ENCODE assay signal across 1 cellular context in the genomic region with DNA sequence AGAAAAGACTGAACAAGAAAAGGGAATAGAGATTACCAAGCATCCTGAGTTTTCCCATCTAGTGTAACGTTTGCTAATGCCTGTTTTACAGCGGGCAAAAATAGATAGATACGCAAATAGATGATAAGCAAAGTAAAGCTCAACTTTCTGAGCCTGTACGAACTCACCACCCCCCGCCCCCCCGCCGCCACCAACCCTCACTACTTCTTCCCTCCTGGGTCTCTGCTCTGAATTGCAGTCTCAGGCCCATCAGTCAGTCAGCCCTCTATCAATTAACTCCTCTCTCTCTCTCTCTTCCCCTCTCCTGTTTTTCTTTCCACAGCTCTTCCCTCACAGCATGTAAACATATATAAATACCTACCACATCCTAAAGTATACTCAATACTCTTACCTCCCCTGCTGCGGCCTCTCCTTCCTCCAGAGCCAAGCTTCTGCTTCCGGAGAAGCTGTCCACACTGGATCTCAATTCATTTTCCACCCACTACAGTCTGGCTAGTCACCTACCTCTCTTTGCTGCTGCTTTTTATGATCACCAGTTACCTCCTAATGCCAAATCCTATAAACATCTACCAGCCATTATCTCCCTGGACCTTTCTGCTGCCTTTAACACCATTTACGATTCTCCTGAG.
A peak's percentile ranks its signal among the peaks of the same experiment; 100 is the strongest.
TF ChIP-seq lines count a peak whose summit lies in the region.

No MANE protein-coding gene starts in this region.

TF ChIP-seq in K562, 482 proteins besides CTCF, POLR2A, EP300 and RAD21 (continued from another document and continues in another):
- TF ChIP-seq, protein P1, sequence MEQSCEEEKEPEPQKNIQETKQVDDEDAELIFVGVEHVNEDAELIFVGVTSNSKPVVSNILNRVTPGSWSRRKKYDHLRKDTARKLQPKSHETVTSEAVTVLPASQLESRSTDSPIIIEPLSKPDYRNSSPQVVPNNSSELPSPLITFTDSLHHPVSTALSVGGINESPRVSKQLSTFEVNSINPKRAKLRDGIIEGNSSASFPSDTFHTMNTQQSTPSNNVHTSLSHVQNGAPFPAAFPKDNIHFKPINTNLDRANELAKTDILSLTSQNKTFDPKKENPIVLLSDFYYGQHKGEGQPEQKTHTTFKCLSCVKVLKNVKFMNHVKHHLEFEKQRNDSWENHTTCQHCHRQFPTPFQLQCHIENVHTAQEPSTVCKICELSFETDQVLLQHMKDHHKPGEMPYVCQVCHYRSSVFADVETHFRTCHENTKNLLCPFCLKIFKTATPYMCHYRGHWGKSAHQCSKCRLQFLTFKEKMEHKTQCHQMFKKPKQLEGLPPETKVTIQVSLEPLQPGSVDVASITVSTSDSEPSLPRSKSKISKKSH (CRISPR knock-in tag; IDR thresholded peaks at IDR 0.05) = no peak
- TF ChIP-seq CXXC5 (CRISPR knock-in tag; IDR thresholded peaks at IDR 0.05) = 0 out of 2 replicates have a peak, but pooled peaks have one; percentile 10
- peak; percentile 58; the same call in 1 of the 2 replicates for TF ChIP-seq GATAD2B (IDR thresholded peaks at IDR 0.05; ENCODE audit: borderline replicate concordance)
- 0 out of 2 replicates have a peak, but pooled peaks have one; percentile 47 for TF ChIP-seq ETV1 (tag; conservative IDR thresholded peaks at IDR 0.05; ENCODE audit: low read depth)
- no peak for TF ChIP-seq LARP7 (IDR thresholded peaks at IDR 0.05)
- no peak for TF ChIP-seq SAFB (IDR thresholded peaks at IDR 0.05; ENCODE audit: borderline replicate concordance, low read depth, low read length)
- TF ChIP-seq, protein P2, sequence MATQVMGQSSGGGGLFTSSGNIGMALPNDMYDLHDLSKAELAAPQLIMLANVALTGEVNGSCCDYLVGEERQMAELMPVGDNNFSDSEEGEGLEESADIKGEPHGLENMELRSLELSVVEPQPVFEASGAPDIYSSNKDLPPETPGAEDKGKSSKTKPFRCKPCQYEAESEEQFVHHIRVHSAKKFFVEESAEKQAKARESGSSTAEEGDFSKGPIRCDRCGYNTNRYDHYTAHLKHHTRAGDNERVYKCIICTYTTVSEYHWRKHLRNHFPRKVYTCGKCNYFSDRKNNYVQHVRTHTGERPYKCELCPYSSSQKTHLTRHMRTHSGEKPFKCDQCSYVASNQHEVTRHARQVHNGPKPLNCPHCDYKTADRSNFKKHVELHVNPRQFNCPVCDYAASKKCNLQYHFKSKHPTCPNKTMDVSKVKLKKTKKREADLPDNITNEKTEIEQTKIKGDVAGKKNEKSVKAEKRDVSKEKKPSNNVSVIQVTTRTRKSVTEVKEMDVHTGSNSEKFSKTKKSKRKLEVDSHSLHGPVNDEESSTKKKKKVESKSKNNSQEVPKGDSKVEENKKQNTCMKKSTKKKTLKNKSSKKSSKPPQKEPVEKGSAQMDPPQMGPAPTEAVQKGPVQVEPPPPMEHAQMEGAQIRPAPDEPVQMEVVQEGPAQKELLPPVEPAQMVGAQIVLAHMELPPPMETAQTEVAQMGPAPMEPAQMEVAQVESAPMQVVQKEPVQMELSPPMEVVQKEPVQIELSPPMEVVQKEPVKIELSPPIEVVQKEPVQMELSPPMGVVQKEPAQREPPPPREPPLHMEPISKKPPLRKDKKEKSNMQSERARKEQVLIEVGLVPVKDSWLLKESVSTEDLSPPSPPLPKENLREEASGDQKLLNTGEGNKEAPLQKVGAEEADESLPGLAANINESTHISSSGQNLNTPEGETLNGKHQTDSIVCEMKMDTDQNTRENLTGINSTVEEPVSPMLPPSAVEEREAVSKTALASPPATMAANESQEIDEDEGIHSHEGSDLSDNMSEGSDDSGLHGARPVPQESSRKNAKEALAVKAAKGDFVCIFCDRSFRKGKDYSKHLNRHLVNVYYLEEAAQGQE (CRISPR knock-in tag; IDR thresholded peaks at IDR 0.05; ENCODE audit: low read depth) = 0 out of 2 replicates have a peak, but pooled peaks have one; percentile 38
- TF ChIP-seq DMBX1 (CRISPR knock-in tag; IDR thresholded peaks at IDR 0.05; ENCODE audit: borderline replicate concordance) = peak; percentile 50; the same call in 1 of the 2 replicates
- TF ChIP-seq, protein P3, sequence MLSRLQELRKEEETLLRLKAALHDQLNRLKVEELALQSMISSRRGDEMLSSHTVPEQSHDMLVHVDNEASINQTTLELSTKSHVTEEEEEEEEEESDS (CRISPR knock-in tag; IDR thresholded peaks at IDR 0.05) = no peak
- no peak for TF ChIP-seq PHB (CRISPR knock-in tag; IDR thresholded peaks at IDR 0.05)
- no peak for TF ChIP-seq FOXA3 (CRISPR knock-in tag; conservative IDR thresholded peaks at IDR 0.05 in 1 of 2, IDR thresholded peaks at IDR 0.05 in 1 of 2)
- TF ChIP-seq NBN (IDR thresholded peaks at IDR 0.05; ENCODE audit: low read depth) = peak; percentile 47; the same call in 1 of the 2 replicates
- TF ChIP-seq HMG20B (CRISPR knock-in tag; IDR thresholded peaks at IDR 0.05) = no peak
- no peak for TF ChIP-seq MAFK (IDR thresholded peaks at IDR 0.05; ENCODE audit: low read length)
- TF ChIP-seq HDAC1 (IDR thresholded peaks at IDR 0.05) = peak in 1 of 2 experiments; percentile 12; a peak in 1 of 4 replicates
- TF ChIP-seq TSC22D4 (tag; IDR thresholded peaks at IDR 0.05) = no peak
- TF ChIP-seq, protein P4, sequence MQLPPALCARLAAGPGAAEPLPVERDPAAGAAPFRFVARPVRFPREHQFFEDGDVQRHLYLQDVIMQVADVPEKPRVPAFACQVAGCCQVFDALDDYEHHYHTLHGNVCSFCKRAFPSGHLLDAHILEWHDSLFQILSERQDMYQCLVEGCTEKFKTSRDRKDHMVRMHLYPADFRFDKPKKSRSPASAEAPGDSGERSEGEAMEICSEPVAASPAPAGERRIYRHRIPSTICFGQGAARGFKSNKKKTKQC (CRISPR knock-in tag; IDR thresholded peaks at IDR 0.05) = no peak
- no peak for TF ChIP-seq ZNF239 (CRISPR knock-in tag; IDR thresholded peaks at IDR 0.05)
- no peak for TF ChIP-seq RBBP5 (IDR thresholded peaks at IDR 0.05; ENCODE audit: borderline replicate concordance, insufficient read depth, low read length, poor library complexity, severe bottlenecking)
- TF ChIP-seq YBX1 (IDR thresholded peaks at IDR 0.05) = no peak
- peak; percentile 15; the same call in 1 of the 2 replicates for TF ChIP-seq ZNF584 (CRISPR knock-in tag; IDR thresholded peaks at IDR 0.05; ENCODE audit: low read depth)
- peak; percentile 70; the same call in 1 of the 2 replicates for TF ChIP-seq ZNF583 (CRISPR knock-in tag; IDR thresholded peaks at IDR 0.05)
- no peak for TF ChIP-seq ZNF764 (CRISPR knock-in tag; IDR thresholded peaks at IDR 0.05; ENCODE audit: low read depth)
- TF ChIP-seq, protein P5, sequence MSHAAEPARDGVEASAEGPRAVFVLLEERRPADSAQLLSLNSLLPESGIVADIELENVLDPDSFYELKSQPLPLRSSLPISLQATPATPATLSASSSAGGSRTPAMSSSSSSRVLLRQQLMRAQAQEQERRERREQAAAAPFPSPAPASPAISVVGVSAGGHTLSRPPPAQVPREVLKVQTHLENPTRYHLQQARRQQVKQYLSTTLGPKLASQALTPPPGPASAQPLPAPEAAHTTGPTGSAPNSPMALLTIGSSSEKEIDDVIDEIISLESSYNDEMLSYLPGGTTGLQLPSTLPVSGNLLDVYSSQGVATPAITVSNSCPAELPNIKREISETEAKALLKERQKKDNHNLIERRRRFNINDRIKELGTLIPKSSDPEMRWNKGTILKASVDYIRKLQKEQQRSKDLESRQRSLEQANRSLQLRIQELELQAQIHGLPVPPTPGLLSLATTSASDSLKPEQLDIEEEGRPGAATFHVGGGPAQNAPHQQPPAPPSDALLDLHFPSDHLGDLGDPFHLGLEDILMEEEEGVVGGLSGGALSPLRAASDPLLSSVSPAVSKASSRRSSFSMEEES (CRISPR knock-in tag; IDR thresholded peaks at IDR 0.05) = 0 out of 2 replicates have a peak, but pooled peaks have one; percentile 9
- TF ChIP-seq ZBTB7A (IDR thresholded peaks at IDR 0.05; ENCODE audit: borderline replicate concordance, control insufficient read depth, low read depth, low read length) = no peak
- no peak for TF ChIP-seq PTRF (tag; IDR thresholded peaks at IDR 0.05)
- TF ChIP-seq ZNF695 (CRISPR knock-in tag; IDR thresholded peaks at IDR 0.05) = no peak
- TF ChIP-seq ZNF589 (CRISPR knock-in tag; IDR thresholded peaks at IDR 0.05; ENCODE audit: low read depth) = no peak
- TF ChIP-seq ZNF212 (CRISPR knock-in tag; IDR thresholded peaks at IDR 0.05) = 0 out of 2 replicates have a peak, but pooled peaks have one; percentile 25
- no peak for TF ChIP-seq ZNF217 (CRISPR knock-in tag; IDR thresholded peaks at IDR 0.05)
- TF ChIP-seq ZNF551 (CRISPR knock-in tag; IDR thresholded peaks at IDR 0.05) = no peak
- no peak for TF ChIP-seq MIER1 (IDR thresholded peaks at IDR 0.05; ENCODE audit: low read depth)
- TF ChIP-seq ZSCAN32 (CRISPR knock-in tag; IDR thresholded peaks at IDR 0.05) = 0 out of 2 replicates have a peak, but pooled peaks have one; percentile 42
- TF ChIP-seq ZNF77 (CRISPR knock-in tag; IDR thresholded peaks at IDR 0.05) = 0 out of 2 replicates have a peak, but pooled peaks have one; percentile 62
- TF ChIP-seq CBFB (CRISPR knock-in tag; IDR thresholded peaks at IDR 0.05) = no peak
- TF ChIP-seq ASH1L (IDR thresholded peaks at IDR 0.05; ENCODE audit: borderline replicate concordance, low read depth, partially characterized antibody) = no peak
- TF ChIP-seq ARNT (IDR thresholded peaks at IDR 0.05) = no peak
- TF ChIP-seq U2AF1 (optimal IDR thresholded peaks at IDR 0.05; ENCODE audit: low read depth, low read length) = no peak
- TF ChIP-seq MEIS2 (IDR thresholded peaks at IDR 0.05; ENCODE audit: partially characterized antibody) = peak; percentile 20
- no peak for TF ChIP-seq TRIM28 (IDR thresholded peaks at IDR 0.05)
- TF ChIP-seq NUFIP1 (IDR thresholded peaks at IDR 0.05; ENCODE audit: partially characterized antibody) = no peak
- TF ChIP-seq MTA3 (IDR thresholded peaks at IDR 0.05; ENCODE audit: borderline replicate concordance) = no peak
- TF ChIP-seq DACH1 (IDR thresholded peaks at IDR 0.05; ENCODE audit: partially characterized antibody) = no peak
- TF ChIP-seq ZNF668 (CRISPR knock-in tag; IDR thresholded peaks at IDR 0.05) = no peak
- TF ChIP-seq TCF7 (IDR thresholded peaks at IDR 0.05; ENCODE audit: borderline replicate concordance) = no peak
- TF ChIP-seq HDAC2 (IDR thresholded peaks at IDR 0.05) = no peak
- TF ChIP-seq SMARCA4 (IDR thresholded peaks at IDR 0.05) = peak; percentile 51
- no peak for TF ChIP-seq JUNB (CRISPR knock-in tag; conservative IDR thresholded peaks at IDR 0.05)
- no peak for TF ChIP-seq PHF8 (IDR thresholded peaks at IDR 0.05; ENCODE audit: borderline replicate concordance, low read length)
- no peak for TF ChIP-seq NFXL1 (CRISPR knock-in tag; IDR thresholded peaks at IDR 0.05)
- TF ChIP-seq ZSCAN29 (IDR thresholded peaks at IDR 0.05) = no peak
- TF ChIP-seq, protein P6, sequence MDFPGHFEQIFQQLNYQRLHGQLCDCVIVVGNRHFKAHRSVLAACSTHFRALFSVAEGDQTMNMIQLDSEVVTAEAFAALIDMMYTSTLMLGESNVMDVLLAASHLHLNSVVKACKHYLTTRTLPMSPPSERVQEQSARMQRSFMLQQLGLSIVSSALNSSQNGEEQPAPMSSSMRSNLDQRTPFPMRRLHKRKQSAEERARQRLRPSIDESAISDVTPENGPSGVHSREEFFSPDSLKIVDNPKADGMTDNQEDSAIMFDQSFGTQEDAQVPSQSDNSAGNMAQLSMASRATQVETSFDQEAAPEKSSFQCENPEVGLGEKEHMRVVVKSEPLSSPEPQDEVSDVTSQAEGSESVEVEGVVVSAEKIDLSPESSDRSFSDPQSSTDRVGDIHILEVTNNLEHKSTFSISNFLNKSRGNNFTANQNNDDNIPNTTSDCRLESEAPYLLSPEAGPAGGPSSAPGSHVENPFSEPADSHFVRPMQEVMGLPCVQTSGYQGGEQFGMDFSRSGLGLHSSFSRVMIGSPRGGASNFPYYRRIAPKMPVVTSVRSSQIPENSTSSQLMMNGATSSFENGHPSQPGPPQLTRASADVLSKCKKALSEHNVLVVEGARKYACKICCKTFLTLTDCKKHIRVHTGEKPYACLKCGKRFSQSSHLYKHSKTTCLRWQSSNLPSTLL (IDR thresholded peaks at IDR 0.05) = no peak
- peak; percentile 76; the same call in 1 of the 2 replicates for TF ChIP-seq ELF4 (CRISPR knock-in tag; IDR thresholded peaks at IDR 0.05)
- TF ChIP-seq, protein P7, sequence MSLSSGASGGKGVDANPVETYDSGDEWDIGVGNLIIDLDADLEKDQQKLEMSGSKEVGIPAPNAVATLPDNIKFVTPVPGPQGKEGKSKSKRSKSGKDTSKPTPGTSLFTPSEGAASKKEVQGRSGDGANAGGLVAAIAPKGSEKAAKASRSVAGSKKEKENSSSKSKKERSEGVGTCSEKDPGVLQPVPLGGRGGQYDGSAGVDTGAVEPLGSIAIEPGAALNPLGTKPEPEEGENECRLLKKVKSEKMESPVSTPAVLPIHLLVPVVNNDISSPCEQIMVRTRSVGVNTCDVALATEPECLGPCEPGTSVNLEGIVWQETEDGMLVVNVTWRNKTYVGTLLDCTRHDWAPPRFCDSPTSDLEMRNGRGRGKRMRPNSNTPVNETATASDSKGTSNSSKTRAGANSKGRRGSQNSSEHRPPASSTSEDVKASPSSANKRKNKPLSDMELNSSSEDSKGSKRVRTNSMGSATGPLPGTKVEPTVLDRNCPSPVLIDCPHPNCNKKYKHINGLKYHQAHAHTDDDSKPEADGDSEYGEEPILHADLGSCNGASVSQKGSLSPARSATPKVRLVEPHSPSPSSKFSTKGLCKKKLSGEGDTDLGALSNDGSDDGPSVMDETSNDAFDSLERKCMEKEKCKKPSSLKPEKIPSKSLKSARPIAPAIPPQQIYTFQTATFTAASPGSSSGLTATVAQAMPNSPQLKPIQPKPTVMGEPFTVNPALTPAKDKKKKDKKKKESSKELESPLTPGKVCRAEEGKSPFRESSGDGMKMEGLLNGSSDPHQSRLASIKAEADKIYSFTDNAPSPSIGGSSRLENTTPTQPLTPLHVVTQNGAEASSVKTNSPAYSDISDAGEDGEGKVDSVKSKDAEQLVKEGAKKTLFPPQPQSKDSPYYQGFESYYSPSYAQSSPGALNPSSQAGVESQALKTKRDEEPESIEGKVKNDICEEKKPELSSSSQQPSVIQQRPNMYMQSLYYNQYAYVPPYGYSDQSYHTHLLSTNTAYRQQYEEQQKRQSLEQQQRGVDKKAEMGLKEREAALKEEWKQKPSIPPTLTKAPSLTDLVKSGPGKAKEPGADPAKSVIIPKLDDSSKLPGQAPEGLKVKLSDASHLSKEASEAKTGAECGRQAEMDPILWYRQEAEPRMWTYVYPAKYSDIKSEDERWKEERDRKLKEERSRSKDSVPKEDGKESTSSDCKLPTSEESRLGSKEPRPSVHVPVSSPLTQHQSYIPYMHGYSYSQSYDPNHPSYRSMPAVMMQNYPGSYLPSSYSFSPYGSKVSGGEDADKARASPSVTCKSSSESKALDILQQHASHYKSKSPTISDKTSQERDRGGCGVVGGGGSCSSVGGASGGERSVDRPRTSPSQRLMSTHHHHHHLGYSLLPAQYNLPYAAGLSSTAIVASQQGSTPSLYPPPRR (CRISPR knock-in tag; IDR thresholded peaks at IDR 0.05; ENCODE audit: borderline replicate concordance) = no peak
- 0 out of 2 replicates have a peak, but pooled peaks have one; percentile 20 for TF ChIP-seq ZEB2 (IDR thresholded peaks at IDR 0.05)
- TF ChIP-seq ETV5 (CRISPR knock-in tag; IDR thresholded peaks at IDR 0.05; ENCODE audit: low read depth) = peak; percentile 68; the same call in 1 of the 2 replicates
- no peak for TF ChIP-seq ZNF282 (CRISPR knock-in tag; IDR thresholded peaks at IDR 0.05)
- no peak for TF ChIP-seq COPS2 (conservative IDR thresholded peaks at IDR 0.05)
- no peak for TF ChIP-seq NRF1 (conservative IDR thresholded peaks at IDR 0.05 in 1 of 2, IDR thresholded peaks at IDR 0.05 in 1 of 2)
- TF ChIP-seq TEAD1 (CRISPR knock-in tag; IDR thresholded peaks at IDR 0.05) = no peak
